1 cellular context compared by ENCODE assay signal in genomic region chr20:57921701-57922482, GRCh38.
TF ChIP-seq lines count a peak whose summit lies in the region.

No MANE protein-coding gene starts in this region.

TF ChIP-seq in GM23338, 12 proteins besides CTCF, POLR2A, EP300 and RAD21 (continued from another document):
- TF ChIP-seq ZNF462 (CRISPR knock-in tag; IDR thresholded peaks at IDR 0.05), result no peak
- TF ChIP-seq ZNF114 (CRISPR knock-in tag; IDR thresholded peaks at IDR 0.05), result no peak
- no peak for TF ChIP-seq ZNF331 (CRISPR knock-in tag; IDR thresholded peaks at IDR 0.05; ENCODE audit: low read depth)
- TF ChIP-seq ETS1 (IDR thresholded peaks at IDR 0.05), result no peak
- no peak for TF ChIP-seq CREB1 (CRISPR knock-in tag; IDR thresholded peaks at IDR 0.05; ENCODE audit: low read depth)
- no peak for TF ChIP-seq EZH2 (IDR thresholded peaks at IDR 0.05; ENCODE audit: low read depth, unreplicated experiment)
- no peak for TF ChIP-seq NANOG (IDR thresholded peaks at IDR 0.05; ENCODE audit: borderline replicate concordance)
- no peak for TF ChIP-seq JUNB (IDR thresholded peaks at IDR 0.05; ENCODE audit: unreplicated experiment)
- TF ChIP-seq STAT1 (IDR thresholded peaks at IDR 0.05; ENCODE audit: unreplicated experiment), result no peak
- no peak for TF ChIP-seq POLR2AphosphoS5 (IDR thresholded peaks at IDR 0.05; ENCODE audit: low read depth)
- no peak for TF ChIP-seq EZH2phosphoT487 (IDR thresholded peaks at IDR 0.05; ENCODE audit: unreplicated experiment)
